1 cellular context compared by ENCODE assay signal in the genomic region with DNA sequence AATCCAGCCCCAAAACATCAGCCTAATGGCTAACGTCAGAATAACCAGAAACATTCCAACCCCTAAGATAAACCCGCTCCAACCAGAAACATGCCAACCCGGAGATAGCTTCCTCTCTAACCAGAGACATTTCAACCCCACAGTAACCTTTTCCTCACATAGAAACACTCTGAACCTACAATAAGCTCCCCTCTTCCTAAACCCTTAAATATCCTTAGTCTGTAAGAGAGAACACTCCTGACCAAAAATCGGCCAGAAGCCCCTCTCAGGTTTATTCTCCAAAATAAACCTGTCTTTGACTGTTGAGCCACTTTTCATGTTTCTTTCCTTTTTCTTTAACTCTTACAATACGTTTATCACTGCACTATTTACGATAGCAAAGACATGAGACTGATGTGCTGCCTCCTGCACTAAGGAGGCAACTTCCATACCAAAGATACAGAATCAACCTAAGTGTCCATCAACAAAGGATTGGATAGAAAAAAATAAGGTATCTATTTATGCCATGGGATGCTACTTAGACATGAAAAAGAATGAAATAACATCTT.
TF ChIP-seq lines count a peak whose summit lies in the region.

No MANE protein-coding gene starts in this region.

TF ChIP-seq in H1, 55 proteins besides CTCF, POLR2A, EP300 and RAD21:
- TF ChIP-seq NRF1 (IDR thresholded peaks at IDR 0.05; ENCODE audit: low read depth, low read length) (no peak), KDM1A (IDR thresholded peaks at IDR 0.05; ENCODE audit: borderline replicate concordance, low read length) (peak; percentile 79)
